17 cellular contexts compared by ENCODE assay signal in the genomic region with DNA sequence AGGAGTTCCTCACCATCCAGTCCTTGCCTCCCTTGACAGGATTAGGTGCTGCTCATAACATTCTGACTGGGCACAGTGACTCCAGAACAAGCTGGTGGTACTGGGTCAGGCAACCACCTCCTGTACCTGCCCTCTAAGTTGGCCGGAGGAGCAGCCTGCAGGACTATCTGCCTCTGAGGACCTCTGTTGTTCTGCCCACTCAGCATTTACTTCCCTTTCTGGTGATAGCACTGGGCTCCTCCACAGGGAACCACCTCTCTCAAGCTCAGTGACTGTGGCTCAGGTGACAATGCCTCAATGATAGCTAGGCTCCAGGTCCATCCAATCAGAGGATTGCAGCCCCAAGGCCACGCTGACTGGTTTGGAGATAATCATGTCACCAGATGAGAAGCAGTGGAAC. TPM values are rescaled to one million over a fixed set of nuclear protein-coding genes. Genes with fewer than 3 reads are reported as not detected.
DNase-seq lines count a peak whose midpoint lies in the region; ATAC-seq, FAIRE-seq and TF ChIP-seq lines count a peak whose summit lies in the region.
"Had no signal": no experiment of that assay in that cellular context is flagged by ENCODE, and none has a peak within 500 bp of the region (broad histone marks: within the 10 kb centered on the region; RNA-seq: fewer than 3 reads in every experiment).

No MANE protein-coding gene starts in this region.

- H3K23ac ChIP-seq in IMR-90 (ENCODE audit: low read depth, low read length) (no peak overlapping the region), mesendoderm (ENCODE audit: low read length) (peak overlapping the region; percentile 45)

- intact Hi-C loops in heart right ventricle (cut with DNase I) = loop anchor here in 4 of 10 donors (5.0 to 10.0 kb wide), 3 partner anchors 120 to 308 kb away; no protein-coding TSS in a partner anchor
- intact Hi-C loops in left cardiac atrium (cut with DNase I) = loop anchor here in 1 of 2 donors (10.0 kb wide), 1 partner anchor 308 kb away; no protein-coding TSS in a partner anchor
- intact Hi-C loops in IMR-90 (cut with micrococcal nuclease) = no loop called here

- H3K4ac ChIP-seq in IMR-90 (ENCODE audit: low read depth, low read length) (no peak overlapping the region), mesendoderm (ENCODE audit: low read depth, low read length) (no peak overlapping the region)

- peaks cover 89% of the 10 kb centered on the region for H3K36me3 Mint-ChIP-seq in activated T-helper 17 cell treated with anti-CD3 and anti-CD28 coated beads, Interleukin-2, amount 50 U/mL, for 72 hours (ENCODE audit: low read depth)

- H4K8ac ChIP-seq in IMR-90 (ENCODE audit: low read depth in 2 of 2, low read length in 2 of 2) (no peak overlapping the region), mesendoderm (ENCODE audit: low read depth, low read length) (no peak overlapping the region)

- H4K91ac ChIP-seq in IMR-90 (ENCODE audit: insufficient read depth, low read depth, low read length) = no peak overlapping the region

- peak overlapping the region; percentile 74 for H2AK9ac ChIP-seq in IMR-90 (replicated peaks; ENCODE audit: low read depth, low read length, poor library complexity)

- POLR2A ChIA-PET in A549 (lab: Yijun Ruan, JAX) = no interaction called here
- POLR2A ChIA-PET in IMR-90 (lab: Charles Lee; ENCODE audit: unreplicated experiment) = no interaction called here

- H3K36me3 ChIP-seq in heart right ventricle (peaks cover 6 to 89% (median 67%) of the 10 kb centered on the region in 9 donors), IMR-90 (ENCODE audit: control insufficient read depth, insufficient read depth, low read length) (peaks cover 59% of the 10 kb centered on the region), mesendoderm (ENCODE audit: control insufficient read depth, insufficient read depth, low read length) (peaks cover 9% of the 10 kb centered on the region), Peyer's patch (peaks cover 0 to 25% (median 0%) of the 10 kb centered on the region in 3 donors)

- H3K9me3 Mint-ChIP-seq in activated T-helper 17 cell treated with anti-CD3 and anti-CD28 coated beads, Interleukin-2, amount 50 U/mL, for 72 hours = no peaks in the 10 kb centered on the region
- H3K9me3 Mint-ChIP-seq: CD8-positive, alpha-beta memory T cell; H9 had no signal

- H3K4me2 ChIP-seq in A549 = no peak overlapping the region
- no peak overlapping the region for H3K4me2 ChIP-seq in IMR-90 (ENCODE audit: low read depth, low read length)
- no peak overlapping the region for H3K4me2 ChIP-seq in mesendoderm (ENCODE audit: low read length)

- no peaks in the 10 kb centered on the region for H3K27me3 Mint-ChIP-seq in activated T-helper 17 cell treated with anti-CD3 and anti-CD28 coated beads, Interleukin-2, amount 50 U/mL, for 72 hours
- H3K27me3 Mint-ChIP-seq: CD8-positive, alpha-beta memory T cell had no signal

- H2BK5ac ChIP-seq in IMR-90 (ENCODE audit: low read depth, low read length, poor library complexity, severe bottlenecking) (no peak overlapping the region), mesendoderm (ENCODE audit: low read length) (no peak overlapping the region)

- H3K18ac ChIP-seq in IMR-90 (ENCODE audit: low read depth, low read length) = no peak overlapping the region
- no peak overlapping the region for H3K18ac ChIP-seq in mesendoderm (ENCODE audit: low read length)

- H3K4me3 ChIP-seq in heart right ventricle = no peak overlapping the region
- no peak overlapping the region for H3K4me3 ChIP-seq in A549
- H3K4me3 ChIP-seq in IMR-90 (ENCODE audit: insufficient read depth, low read depth, low read length) = no peak overlapping the region
- no peak overlapping the region for H3K4me3 ChIP-seq in mesendoderm (ENCODE audit: low read length)
- no peak overlapping the region for H3K4me3 ChIP-seq in Peyer's patch

- H2AK5ac ChIP-seq in IMR-90 (ENCODE audit: low read depth, low read length) (no peak overlapping the region), mesendoderm (ENCODE audit: low read length) (no peak overlapping the region)

- TF ChIP-seq EP300 in A549 (IDR thresholded peaks at IDR 0.05) = no peak

- H3K79me2 ChIP-seq in mesendoderm (ENCODE audit: control insufficient read depth, insufficient read depth, low read length) = no peaks in the 10 kb centered on the region

- H4K5ac ChIP-seq in IMR-90 (ENCODE audit: low read depth, low read length) (no peak overlapping the region), mesendoderm (ENCODE audit: low read length) (no peak overlapping the region)

- no peaks in the 10 kb centered on the region for H3K27me3 ChIP-seq in heart right ventricle
- H3K27me3 ChIP-seq in IMR-90 (ENCODE audit: control insufficient read depth, insufficient read depth, low read length) = no peaks in the 10 kb centered on the region
- no peaks in the 10 kb centered on the region for H3K27me3 ChIP-seq in mesendoderm (ENCODE audit: insufficient read depth, low read length, poor library complexity)
- H3K27me3 ChIP-seq in Peyer's patch = no peaks in the 10 kb centered on the region

- ATAC-seq in heart right ventricle (no peak), left cardiac atrium (no peak), A549 (no peak), IMR-90 (ENCODE audit: low read depth) (no peak)
- ATAC-seq in activated T-helper 17 cell treated with anti-CD3 and anti-CD28 coated beads, Interleukin-2, amount 50 U/mL, for 72 hours (replicated peaks) = no peak

- no peak for FAIRE-seq in A549 (lab: Jason Lieb, UNC)
- FAIRE-seq: GM12892 had no signal

- TF ChIP-seq RAD21 in A549 (conservative IDR thresholded peaks at IDR 0.05 in 1 of 2, IDR thresholded peaks at IDR 0.05 in 1 of 2) (no peak), IMR-90 (IDR thresholded peaks at IDR 0.05; ENCODE audit: low read length) (no peak)

- H4K20me1 ChIP-seq in IMR-90 (ENCODE audit: insufficient read depth, low read length) = no peaks in the 10 kb centered on the region

- no peak overlapping the region for H3K4me3 Mint-ChIP-seq in activated T-helper 17 cell treated with anti-CD3 and anti-CD28 coated beads, Interleukin-2, amount 50 U/mL, for 72 hours
- H3K4me3 Mint-ChIP-seq: CD8-positive, alpha-beta memory T cell; H9 had no signal

- no peak overlapping the region for H3K9ac ChIP-seq in IMR-90 (ENCODE audit: low read depth, low read length)
- no peak overlapping the region for H3K9ac ChIP-seq in mesendoderm (ENCODE audit: low read length)

- no peak overlapping the region for H3K14ac ChIP-seq in IMR-90 (replicated peaks; ENCODE audit: low read depth, low read length)

- no peak for DNase-seq in heart right ventricle
- DNase-seq in left cardiac atrium = no peak
- no peak for DNase-seq in A549 (ENCODE audit: low read depth in 1 of 2, low spot score in 1 of 2)
- no peak for DNase-seq in IMR-90
- no peak for DNase-seq in mesendoderm
- no peak for DNase-seq in Peyer's patch
- DNase-seq: Caco-2; CD8-positive, alpha-beta memory T cell; DND-41; GDM1; GOT3; H9 had no signal

- no peak overlapping the region for H2BK20ac ChIP-seq in IMR-90 (ENCODE audit: low read depth, low read length)

- no TSS peak for BruUV-seq in IMR-90 (replicated peaks; lab: Mats Ljungman, UMichigan)

- H3K27ac ChIP-seq in heart right ventricle (peak overlapping the region in 6 of 10 donors; percentile 3 to 57 (median 32)), A549 (no peak overlapping the region), IMR-90 (ENCODE audit: insufficient read depth, low read length) (no peak overlapping the region), mesendoderm (ENCODE audit: low read depth, low read length) (no peak overlapping the region), Peyer's patch (no peak overlapping the region)

- H2BK120ac ChIP-seq in IMR-90 (ENCODE audit: low read depth, low read length) (no peak overlapping the region), mesendoderm (ENCODE audit: low read depth, low read length) (no peak overlapping the region)

- H3K4me1 ChIP-seq in heart right ventricle (peaks cover 3 to 68% (median 18%) of the 10 kb centered on the region in 9 donors), A549 (no peaks in the 10 kb centered on the region), IMR-90 (ENCODE audit: control insufficient read depth, insufficient read depth, low read length) (no peaks in the 10 kb centered on the region), mesendoderm (ENCODE audit: control insufficient read depth, low read depth, low read length) (no peaks in the 10 kb centered on the region), Peyer's patch (no peaks in the 10 kb centered on the region)
- H3K4me1 ChIP-seq: Caco-2 had no signal

- CTCF ChIA-PET in A549 (lab: Yijun Ruan, JAX) (interaction anchor here (1.6 to 17.3 kb wide), 4 partner anchors 12 to 185 kb away, joined by 9 to 371 read pairs (median 164); partner anchors contain the start of gene SLC41A1), IMR-90 (lab: Yijun Ruan, JAX) (no interaction called here)

- peaks cover 6% of the 10 kb centered on the region for H3K4me1 Mint-ChIP-seq in activated T-helper 17 cell treated with anti-CD3 and anti-CD28 coated beads, Interleukin-2, amount 50 U/mL, for 72 hours

- no peak overlapping the region for H2AFZ ChIP-seq in IMR-90 (replicated peaks; ENCODE audit: low read length, poor library complexity)

- H3K56ac ChIP-seq in IMR-90 (ENCODE audit: extremely low read depth, insufficient read depth, low read length) (no peak overlapping the region), mesendoderm (ENCODE audit: low read length) (no peak overlapping the region)

- H3K79me1 ChIP-seq in IMR-90 (ENCODE audit: low read depth in 1 of 2, low read length in 2 of 2) (no peaks in the 10 kb centered on the region), mesendoderm (ENCODE audit: low read length) (no peaks in the 10 kb centered on the region)

- WGBS in heart right ventricle, 2 donors = 72 to 74% methylated on average over 2 of the region's 2 CpGs
- whole genome bisulfite sequencing in A549 (ENCODE audit: missing lambda C conversion rate) = 100% methylated on average over 1 of the region's 2 CpGs
- no CpG with 5 or more reads among the region's 2 CpGs for WGBS in IMR-90 (ENCODE audit: extremely low coverage in 2 of 2, insufficient read length in 1 of 2), 2 experiments
- WGBS in mesendoderm (ENCODE audit: extremely low coverage, insufficient coverage, low lambda C conversion rate) = no CpG with 5 or more reads among the region's 2 CpGs

- TF ChIP-seq CTCF in heart right ventricle (IDR thresholded peaks at IDR 0.05) = no peak
- TF ChIP-seq CTCF in A549 (IDR thresholded peaks at IDR 0.05) = no peak
- no peak for TF ChIP-seq CTCF in IMR-90 (conservative IDR thresholded peaks at IDR 0.05; ENCODE audit: low read depth, low read length)
- TF ChIP-seq CTCF in Peyer's patch (IDR thresholded peaks at IDR 0.05) = no peak

- no peak overlapping the region for H3K27ac Mint-ChIP-seq in activated T-helper 17 cell treated with anti-CD3 and anti-CD28 coated beads, Interleukin-2, amount 50 U/mL, for 72 hours
- H3K27ac Mint-ChIP-seq: H9 had no signal

- in situ Hi-C loops in IMR-90 (cut with MboI; ENCODE audit: low sequenced_read_pairs) = loop anchor here (10.0 kb wide), 1 partner anchor 308 kb away; no protein-coding TSS in a partner anchor

- H3K9me1 ChIP-seq in IMR-90 (ENCODE audit: insufficient read depth, low read length) = no peaks in the 10 kb centered on the region

- H3K9me3 ChIP-seq in heart right ventricle (no peaks in the 10 kb centered on the region), A549 (no peaks in the 10 kb centered on the region), IMR-90 (ENCODE audit: control insufficient read depth, insufficient read depth, low read length) (no peaks in the 10 kb centered on the region), Peyer's patch (no peaks in the 10 kb centered on the region)
- H3K9me3 ChIP-seq: Caco-2 had no signal

- dilution Hi-C loops in IMR-90 (cut with HindIII; ENCODE audit: low sequenced_read_pairs, unreplicated experiment) = no loop called here

- no peak for TF ChIP-seq POLR2A in A549 (IDR thresholded peaks at IDR 0.05; ENCODE audit: low read length)
- no peak for TF ChIP-seq POLR2A in IMR-90 (IDR thresholded peaks at IDR 0.05; ENCODE audit: low read depth, low read length)
- TF ChIP-seq POLR2A in Peyer's patch (IDR thresholded peaks at IDR 0.05) = no peak

- no peak overlapping the region for H2BK15ac ChIP-seq in IMR-90 (ENCODE audit: low read depth, low read length)
- H2BK15ac ChIP-seq in mesendoderm (replicated peaks; ENCODE audit: low read depth) = no peak overlapping the region

RNA-seq across cellular contexts. Expression of gene SLC41A1, which starts 15.9 kb away (rescaled TPM):
- total RNA-seq in heart right ventricle = 100 to 1,000 TPM; 247 to 566 (median 322) TPM
- 100 to 1,000 TPM in 1 of 2 donors, 10 to 100 TPM in 1; 97.0 to 102 TPM for polyA plus RNA-seq in heart right ventricle
- total RNA-seq in left cardiac atrium = 100 to 1,000 TPM; 162 to 206 TPM
- 23.5 and 26.0 TPM in 2 replicates for polyA plus RNA-seq in A549 (2011; rRNA removed)
- polyA plus RNA-seq in A549 (2012; cell fraction: cytosol; rRNA removed) = 15.8 and 19.9 TPM in 2 replicates
- 17.8 and 21.6 TPM in 2 replicates for polyA plus RNA-seq in A549 (2012; cell fraction: nucleus; rRNA removed)
- polyA plus RNA-seq in A549 (2017; fragmentation: RNase III; extraction: RNeasy Plus Mini Kit Qiagen cat#74134 plus additional on column Dnase treatment) = 25.6 to 26.4 TPM (median 26.1 TPM) in 3 replicates
- 13.3 and 14.4 TPM in 2 replicates for polyA minus RNA-seq in A549 (2011; rRNA and poly(A)+ RNA removed)
- total RNA-seq in IMR-90 (2012; rRNA removed) = 6.3 and 6.7 TPM in 2 replicates
- 25.8 and 26.3 TPM in 2 replicates for polyA plus RNA-seq in IMR-90 (2012; rRNA removed)
- 12.9 and 17.0 TPM in 2 replicates for polyA plus RNA-seq in IMR-90 (2012; cell fraction: cytosol; rRNA removed)
- polyA plus RNA-seq in IMR-90 (2012; cell fraction: nucleus; rRNA removed; ENCODE audit: low replicate concordance) = 16.2 and 38.7 TPM in 2 replicates
- 31.0 TPM for polyA plus RNA-seq in mesendoderm (2013, experiment 1 of 2)
- polyA plus RNA-seq in mesendoderm (2013, experiment 2 of 2) = 30.1 TPM
- total RNA-seq in Peyer's patch = 10 to 100 TPM in 1 of 4 donors, 1 to 10 TPM in 3; 4.0 to 21.5 (median 6.8) TPM
- total RNA-seq in activated T-helper 17 cell treated with anti-CD3 and anti-CD28 coated beads, Interleukin-2, amount 50 U/mL, for 72 hours = 10 to 100 TPM; 27.7 to 56.8 TPM

RNA-seq across cellular contexts. Expression of gene RAB29, which starts 21.8 kb away (rescaled TPM):
- total RNA-seq in heart right ventricle = 10 to 100 TPM in 9 of 10 donors, 1 to 10 TPM in 1; 9.1 to 23.1 (median 16.3) TPM
- polyA plus RNA-seq in heart right ventricle = 10 to 100 TPM in 1 of 2 donors, 1 to 10 TPM in 1; 5.6 to 10.4 TPM
- 10 to 100 TPM; 13.1 to 18.7 TPM for total RNA-seq in left cardiac atrium
- 9.8 and 13.2 TPM in 2 replicates for polyA plus RNA-seq in A549 (2011; rRNA removed)
- polyA plus RNA-seq in A549 (2012; cell fraction: cytosol; rRNA removed) = 5.3 and 6.8 TPM in 2 replicates
- polyA plus RNA-seq in A549 (2012; cell fraction: nucleus; rRNA removed) = 3.8 and 5.1 TPM in 2 replicates
- polyA plus RNA-seq in A549 (2017; fragmentation: RNase III; extraction: RNeasy Plus Mini Kit Qiagen cat#74134 plus additional on column Dnase treatment) = 12.9 to 17.9 TPM (median 14.8 TPM) in 3 replicates
- 5.8 and 6.9 TPM in 2 replicates for polyA minus RNA-seq in A549 (2011; rRNA and poly(A)+ RNA removed)
- total RNA-seq in IMR-90 (2012; rRNA removed) = 5.8 and 7.3 TPM in 2 replicates
- 4.4 and 5.7 TPM in 2 replicates for polyA plus RNA-seq in IMR-90 (2012; rRNA removed)
- 2.5 and 3.8 TPM in 2 replicates for polyA plus RNA-seq in IMR-90 (2012; cell fraction: cytosol; rRNA removed)
- polyA plus RNA-seq in IMR-90 (2012; cell fraction: nucleus; rRNA removed; ENCODE audit: low replicate concordance) = 2.8 and 6.3 TPM in 2 replicates
- polyA plus RNA-seq in mesendoderm (2013, experiment 1 of 2) = 1.9 TPM
- polyA plus RNA-seq in mesendoderm (2013, experiment 2 of 2) = 2.2 TPM
- total RNA-seq in Peyer's patch = 10 to 100 TPM in 3 of 4 donors, 1 to 10 TPM in 1; 8.3 to 96.6 (median 22.0) TPM
- 10 to 100 TPM; 31.9 to 40.4 TPM for total RNA-seq in activated T-helper 17 cell treated with anti-CD3 and anti-CD28 coated beads, Interleukin-2, amount 50 U/mL, for 72 hours

RNA-seq across cellular contexts. Expression of gene NUCKS1, which starts 47.1 kb away (rescaled TPM):
- total RNA-seq in heart right ventricle (100 to 1,000 TPM; 174 to 245 (median 211) TPM), left cardiac atrium (100 to 1,000 TPM; 162 to 221 TPM), IMR-90 (2012; rRNA removed) (103 and 179 TPM in 2 replicates), Peyer's patch (10 to 100 TPM; 21.1 to 64.5 (median 41.5) TPM)
- polyA plus RNA-seq in heart right ventricle (100 to 1,000 TPM in 1 of 2 donors, 10 to 100 TPM in 1; 31.8 to 107 TPM), A549 (2011; rRNA removed) (134 and 190 TPM in 2 replicates), A549 (2017; fragmentation: RNase III; extraction: RNeasy Plus Mini Kit Qiagen cat#74134 plus additional on column Dnase treatment) (132 to 141 TPM (median 141 TPM) in 3 replicates), IMR-90 (2012; rRNA removed) (29.0 and 37.9 TPM in 2 replicates)
- 23.1 and 26.2 TPM in 2 replicates for polyA plus RNA-seq in A549 (2012; cell fraction: cytosol; rRNA removed)
- polyA plus RNA-seq in A549 (2012; cell fraction: nucleus; rRNA removed) = 8.1 and 17.0 TPM in 2 replicates
- polyA minus RNA-seq in A549 (2011; rRNA and poly(A)+ RNA removed) = 145 and 159 TPM in 2 replicates
- polyA plus RNA-seq in IMR-90 (2012; cell fraction: cytosol; rRNA removed) = 6.9 and 7.8 TPM in 2 replicates
- polyA plus RNA-seq in IMR-90 (2012; cell fraction: nucleus; rRNA removed; ENCODE audit: low replicate concordance) = 1.9 and 13.9 TPM in 2 replicates
- 371 TPM for polyA plus RNA-seq in mesendoderm (2013, experiment 1 of 2)
- 360 TPM for polyA plus RNA-seq in mesendoderm (2013, experiment 2 of 2)
- 100 to 1,000 TPM; 102 to 110 TPM for total RNA-seq in activated T-helper 17 cell treated with anti-CD3 and anti-CD28 coated beads, Interleukin-2, amount 50 U/mL, for 72 hours

RNA-seq across cellular contexts. Expression of gene PM20D1, which starts 52.8 kb away (rescaled TPM):
- total RNA-seq in heart right ventricle (1 to 10 TPM in 4 of 10 donors, under 1 TPM in 6; 0.12 to 1.9 (median 0.66) TPM), left cardiac atrium (under 1 TPM; 0.31 to 0.91 TPM), IMR-90 (2012; rRNA removed) (not detected in 2 replicates), Peyer's patch (not detected)
- polyA plus RNA-seq in heart right ventricle (under 1 TPM; 0.30 to 0.73 TPM), A549 (2011; rRNA removed) (not detected in 2 replicates), A549 (2017; fragmentation: RNase III; extraction: RNeasy Plus Mini Kit Qiagen cat#74134 plus additional on column Dnase treatment) (not detected in 3 replicates), IMR-90 (2012; rRNA removed) (0.04 TPM in 1 of 2 replicates, not detected in the other)
- not detected in 2 replicates for polyA plus RNA-seq in A549 (2012; cell fraction: cytosol; rRNA removed)
- not detected in 2 replicates for polyA plus RNA-seq in A549 (2012; cell fraction: nucleus; rRNA removed)
- polyA minus RNA-seq in A549 (2011; rRNA and poly(A)+ RNA removed) = not detected in 2 replicates
- polyA plus RNA-seq in IMR-90 (2012; cell fraction: cytosol; rRNA removed) = not detected in 2 replicates
- polyA plus RNA-seq in IMR-90 (2012; cell fraction: nucleus; rRNA removed; ENCODE audit: low replicate concordance) = 0.02 TPM in 1 of 2 replicates, not detected in the other
- polyA plus RNA-seq in mesendoderm (2013, experiment 1 of 2) = not detected
- polyA plus RNA-seq in mesendoderm (2013, experiment 2 of 2) = not detected
- total RNA-seq in activated T-helper 17 cell treated with anti-CD3 and anti-CD28 coated beads, Interleukin-2, amount 50 U/mL, for 72 hours = under 1 TPM; 0.32 TPM
- total RNA-seq: A673, Caco-2, H9, HT-29 had no signal
- polyA plus RNA-seq: BJ had no signal

Comparison
In these comparisons a context has a peak if more than half of its experiments do, and no peak if none do; other contexts are left out.
1. H3K27ac ChIP-seq: peak in heart right ventricle (6 of 10); none in A549 (0 of 2), IMR-90 (single experiment), mesendoderm (single experiment) and Peyer's patch (0 of 4).